ENCODE assay signal across 11 cellular contexts in the genomic region with DNA sequence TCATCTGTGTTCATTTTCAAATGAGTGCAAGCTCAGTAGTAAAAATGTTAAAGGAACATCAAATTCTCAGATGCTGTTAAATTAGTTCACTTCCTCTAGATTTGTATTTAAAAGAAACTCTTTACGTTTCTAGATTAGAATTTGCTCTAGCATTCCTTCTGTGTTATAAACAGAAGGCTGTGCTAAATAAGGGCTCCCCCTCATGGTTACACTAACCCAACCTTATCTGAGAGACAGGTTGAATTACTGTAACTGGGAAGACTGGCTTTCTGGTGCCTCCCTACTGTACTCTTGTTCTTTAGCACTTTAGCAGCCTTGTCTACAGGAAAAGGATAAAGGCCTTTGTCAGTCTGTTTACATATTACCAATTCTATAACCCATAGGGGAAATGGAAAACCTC. TPM values are rescaled to one million over a fixed set of nuclear protein-coding genes. Genes with fewer than 3 reads are reported as not detected.
A peak's percentile ranks its signal among the peaks of the same experiment; 100 is the strongest.
DNase-seq lines count a peak whose midpoint lies in the region; ATAC-seq and TF ChIP-seq lines count a peak whose summit lies in the region.
"Had no signal": no experiment of that assay in that cellular context is flagged by ENCODE, and none has a peak within 500 bp of the region (broad histone marks: within the 10 kb centered on the region; RNA-seq: fewer than 3 reads in every experiment).

No MANE protein-coding gene starts in this region.

- no peaks in the 10 kb centered on the region for H3F3A ChIP-seq in GM23248 (ENCODE audit: insufficient read depth)

- H3K36me3 Mint-ChIP-seq in stimulated activated memory B cell treated with anti-CD40 and anti-IgM and Interleukin-4, amounts not matched to agents 10 μg/mL and 1 μg/mL and 100 μg/mL, for 72 hours: no peaks in the 10 kb centered on the region
- H3K36me3 Mint-ChIP-seq: CD4-positive, alpha-beta memory T cell had no signal

- BruUV-seq in OCI-LY7 (replicated peaks; lab: Mats Ljungman, UMichigan): no TSS peak

- in situ Hi-C loops in GM23248 (cut with MboI): no loop called here

- peak; percentile 24; the same call in 1 of the 2 replicates for TF ChIP-seq CTCF in 22Rv1 (IDR thresholded peaks at IDR 0.05)
- TF ChIP-seq CTCF in OCI-LY7 (conservative IDR thresholded peaks at IDR 0.05; ENCODE audit: low read length): peak; percentile 54

- intact Hi-C loops in OCI-LY7 (cut with micrococcal nuclease; ENCODE audit: unreplicated experiment): no loop called here

- no peaks in the 10 kb centered on the region for H3K9me3 ChIP-seq in GM23248 (ENCODE audit: low read depth)
- no peaks in the 10 kb centered on the region for H3K9me3 ChIP-seq in OCI-LY7 (ENCODE audit: low read length)

- H3K4me3 ChIP-seq in GM23248 (no peak overlapping the region), OCI-LY7 (ENCODE audit: low read depth, low read length, poor library complexity, severe bottlenecking) (no peak overlapping the region)

- H3K27ac ChIP-seq in 22Rv1 (no peak overlapping the region), GM23248 (no peak overlapping the region), OCI-LY7 (ENCODE audit: low read depth, low read length, poor library complexity, severe bottlenecking) (no peak overlapping the region)
- H3K27ac ChIP-seq: WERI-Rb-1 had no signal

- H3K4me2 ChIP-seq in GM23248 (ENCODE audit: unreplicated experiment): no peak overlapping the region
- H3K4me2 ChIP-seq in OCI-LY7 (ENCODE audit: low read length): no peak overlapping the region

- H3K27me3 ChIP-seq in GM23248 (replicated peaks; ENCODE audit: insufficient read depth): no peaks in the 10 kb centered on the region

- no peaks in the 10 kb centered on the region for H3K4me1 Mint-ChIP-seq in stimulated activated memory B cell treated with anti-CD40 and anti-IgM and Interleukin-4, amounts not matched to agents 10 μg/mL and 1 μg/mL and 100 μg/mL, for 72 hours
- H3K4me1 Mint-ChIP-seq: CD4-positive, alpha-beta memory T cell had no signal

- POLR2A ChIA-PET in OCI-LY7 (lab: Charles Lee): interaction anchor here (1.4 kb wide), 1 partner anchor 10 kb away, joined by 3 read pairs; no protein-coding TSS in a partner anchor

- CTCF ChIA-PET in OCI-LY7 (lab: Charles Lee; ENCODE audit: unreplicated experiment): no interaction called here

- no peaks in the 10 kb centered on the region for H3K9me2 ChIP-seq in GM23248 (ENCODE audit: insufficient read depth)
- no peaks in the 10 kb centered on the region for H3K9me2 ChIP-seq in OCI-LY7 (ENCODE audit: insufficient read depth, low read length)

- H2AFZ ChIP-seq in GM23248 (peak overlapping the region; percentile 63), OCI-LY7 (ENCODE audit: low read length) (no peak overlapping the region)

- H3K36me3 ChIP-seq in GM23248 (ENCODE audit: low read depth) (no peaks in the 10 kb centered on the region), OCI-LY7 (ENCODE audit: insufficient read depth, low read length) (no peaks in the 10 kb centered on the region)
- H3K36me3 ChIP-seq: WERI-Rb-1 had no signal

- no peaks in the 10 kb centered on the region for H4K20me1 ChIP-seq in GM23248 (ENCODE audit: insufficient read depth)
- H4K20me1 ChIP-seq in OCI-LY7 (ENCODE audit: insufficient read depth, low read length): no peaks in the 10 kb centered on the region

- no peak overlapping the region for H3K4me3 Mint-ChIP-seq in stimulated activated memory B cell treated with anti-CD40 and anti-IgM and Interleukin-4, amounts not matched to agents 10 μg/mL and 1 μg/mL and 100 μg/mL, for 72 hours
- H3K4me3 Mint-ChIP-seq: CD4-positive, alpha-beta memory T cell; dendritic cell treated with granulocyte-macrophage colony-stimulating factor and Interleukin-4, amounts not matched to agents 40 ng/mL and 50 ng/mL, for 4 days had no signal

- H3K4me1 ChIP-seq in GM23248 (ENCODE audit: insufficient read depth) (no peaks in the 10 kb centered on the region), OCI-LY7 (ENCODE audit: insufficient read depth, low read length, poor library complexity, severe bottlenecking) (no peaks in the 10 kb centered on the region)

- 37 to 42% methylated on average over 1 of the region's 1 CpG for WGBS in GM23248 (ENCODE audit: low coverage in 1 of 2, low lambda C conversion rate in 2 of 2, missing lambda C conversion rate in 2 of 2), 2 experiments

- H3K27ac Mint-ChIP-seq in stimulated activated memory B cell treated with anti-CD40 and anti-IgM and Interleukin-4, amounts not matched to agents 10 μg/mL and 1 μg/mL and 100 μg/mL, for 72 hours: no peak overlapping the region
- H3K27ac Mint-ChIP-seq: CD4-positive, alpha-beta memory T cell; dendritic cell treated with granulocyte-macrophage colony-stimulating factor and Interleukin-4, amounts not matched to agents 40 ng/mL and 50 ng/mL, for 4 days had no signal

- H3K79me2 ChIP-seq in GM23248 (ENCODE audit: insufficient read depth) (no peaks in the 10 kb centered on the region), OCI-LY7 (ENCODE audit: insufficient read depth, low read depth, low read length) (no peaks in the 10 kb centered on the region)

- DNase-seq in GM23248 (peak; percentile 56), OCI-LY7 (ENCODE audit: low spot score) (peak; percentile 4), fibroblast of gingiva (ENCODE audit: low read depth) (peak; percentile 36), midbrain (lab: John Stamatoyannopoulos, UW) (no peak), NCI-H2227 treated with DMSO at 0.1 percent for 48 hours (lab: John Stamatoyannopoulos, UW) (no peak)
- DNase-seq in stimulated activated naive CD4-positive, alpha-beta T cell treated with Interleukin-2 at 50 U/mL for 16 hours (lab: John Stamatoyannopoulos, UW): no peak
- DNase-seq: CD4-positive, alpha-beta memory T cell; WERI-Rb-1 had no signal

- H3K27me3 Mint-ChIP-seq in stimulated activated memory B cell treated with anti-CD40 and anti-IgM and Interleukin-4, amounts not matched to agents 10 μg/mL and 1 μg/mL and 100 μg/mL, for 72 hours: no peaks in the 10 kb centered on the region
- H3K27me3 Mint-ChIP-seq: dendritic cell treated with granulocyte-macrophage colony-stimulating factor and Interleukin-4, amounts not matched to agents 40 ng/mL and 50 ng/mL, for 4 days had no signal

- no peak for ATAC-seq in stimulated activated memory B cell treated with anti-CD40 and anti-IgM and Interleukin-4, amounts not matched to agents 10 μg/mL and 1 μg/mL and 100 μg/mL, for 72 hours

- H3K9ac ChIP-seq in GM23248: no peak overlapping the region

- H3K9me3 Mint-ChIP-seq in stimulated activated memory B cell treated with anti-CD40 and anti-IgM and Interleukin-4, amounts not matched to agents 10 μg/mL and 1 μg/mL and 100 μg/mL, for 72 hours: no peaks in the 10 kb centered on the region
- H3K9me3 Mint-ChIP-seq: dendritic cell treated with granulocyte-macrophage colony-stimulating factor and Interleukin-4, amounts not matched to agents 40 ng/mL and 50 ng/mL, for 4 days had no signal

RNA-seq across cellular contexts. Expression of gene RXFP1, which starts 56.8 kb away (rescaled TPM):
- total RNA-seq in GM23248 (2014; rRNA removed; shearing (Covaris generic)): 2.9 and 3.1 TPM in 2 replicates
- polyA plus RNA-seq in GM23248 (2016; fragmentation: Nextera tagmentation; extraction: Ambion mirVana): 1.1 and 1.2 TPM in 2 replicates
- not detected in 2 replicates for total RNA-seq in OCI-LY7 (2014; rRNA removed; shearing (Covaris generic))
- not detected in 2 replicates for total RNA-seq in OCI-LY7 (2022)
- total RNA-seq: CD4-positive, alpha-beta memory T cell had no signal
- polyA plus RNA-seq: CD4-positive, alpha-beta memory T cell had no signal

Comparison
In these comparisons a context has a peak if more than half of its experiments do, and no peak if none do; other contexts are left out.
1. DNase-seq: peak in GM23248 (single experiment), OCI-LY7 (single experiment) and fibroblast of gingiva (single experiment); none in midbrain (single experiment), stimulated activated naive CD4-positive, alpha-beta T cell treated with Interleukin-2 at 50 U/mL for 16 hours (single experiment) and NCI-H2227 treated with DMSO at 0.1 percent for 48 hours (single experiment).